ENCODE assay signal across 1 cellular context in genomic region chrX:65679071-65679540, GRCh38.
TF ChIP-seq lines count a peak whose summit lies in the region.

No MANE protein-coding gene starts in this region.

TF ChIP-seq in WTC11, 78 proteins besides CTCF, POLR2A, EP300 and RAD21 (continued from another document):
- TF ChIP-seq AR (CRISPR knock-in tag; IDR thresholded peaks at IDR 0.05) (no peak), CDX4 (CRISPR knock-in tag; IDR thresholded peaks at IDR 0.05; ENCODE audit: borderline replicate concordance) (no peak), USF2 (CRISPR knock-in tag; IDR thresholded peaks at IDR 0.05) (no peak)
